In genomic region chr18:63257453-63257852, GRCh38 we compare ENCODE assay signal across 16 cellular contexts.
A peak's percentile ranks its signal among the peaks of the same experiment; 100 is the strongest.
DNase-seq lines count a peak whose midpoint lies in the region; ATAC-seq and TF ChIP-seq lines count a peak whose summit lies in the region.
"Had no signal": no experiment of that assay in that cellular context is flagged by ENCODE, and none has a peak within 500 bp of the region (broad histone marks: within the 10 kb centered on the region; RNA-seq: fewer than 3 reads in every experiment).

No MANE protein-coding gene starts in this region.

- DNase-seq in activated CD4-positive, alpha-beta T cell treated with anti-CD3 and anti-CD28 coated beads for 36 hours: no peak
- DNase-seq in activated CD4-positive, alpha-beta T cell treated with anti-CD3 and anti-CD28 coated beads, Interleukin-2, amount 50 U/mL, for 4 hours: no peak
- no peak for DNase-seq in HPDE6-E6E7 (ENCODE audit: extremely low spot score)
- DNase-seq in heart left ventricle: no peak
- no peak for DNase-seq in GM13977 (ENCODE audit: low spot score)
- DNase-seq: NCI-H187; NCI-H748 treated with DMSO at 0.1 percent for 48 hours; ovary; SHP77 treated with DMSO at 0.1 percent for 48 hours; stimulated activated CD4-positive, alpha-beta T cell treated with anti-CD3 and anti-CD28 coated beads, Interleukin-12 subunit alpha, Interleukin-12 subunit beta, amount 100 ng/mL, for 4 hours; transverse colon had no signal

- no peaks in the 10 kb centered on the region for H3K27me3 ChIP-seq in parathyroid adenoma (ENCODE audit: control insufficient read depth, insufficient read depth, low read length)
- no peaks in the 10 kb centered on the region for H3K27me3 ChIP-seq in heart left ventricle
- H3K27me3 ChIP-seq: ovary, transverse colon had no signal

- WGBS in heart left ventricle, 4 donors: 91 to 93% (median 91%) methylated on average over 5 of the region's 5 CpGs

- H3K4me2 ChIP-seq in parathyroid adenoma (ENCODE audit: low read length): no peak overlapping the region
- H3K4me2 ChIP-seq: A549 had no signal

- TF ChIP-seq CTCF in parathyroid adenoma (IDR thresholded peaks at IDR 0.05): no peak
- TF ChIP-seq CTCF in heart left ventricle (IDR thresholded peaks at IDR 0.05): no peak
- TF ChIP-seq CTCF in GM13977 (IDR thresholded peaks at IDR 0.05; ENCODE audit: extremely low read depth, insufficient read depth, missing control alignments): no peak

- H3K36me3 ChIP-seq in parathyroid adenoma (ENCODE audit: control insufficient read depth, insufficient read depth, low read length) (no peaks in the 10 kb centered on the region), heart left ventricle (no peaks in the 10 kb centered on the region)
- H3K36me3 ChIP-seq: ovary, transverse colon had no signal

- H3K4me1 ChIP-seq in parathyroid adenoma: peaks cover 62% of the 10 kb centered on the region
- peaks cover 0 to 19% (median 4%) of the 10 kb centered on the region in 12 donors for H3K4me1 ChIP-seq in heart left ventricle
- H3K4me1 ChIP-seq: A549 had no signal

- peaks cover 70% of the 10 kb centered on the region for H3K36me3 Mint-ChIP-seq in activated CD4-positive, alpha-beta T cell treated with anti-CD3 and anti-CD28 coated beads for 36 hours (ENCODE audit: low read depth)
- H3K36me3 Mint-ChIP-seq in activated T-helper 17 cell treated with anti-CD3 and anti-CD28 coated beads, Interleukin-2, amount 50 U/mL, for 72 hours (ENCODE audit: low read depth): peaks cover 99% of the 10 kb centered on the region

- H3K27ac Mint-ChIP-seq in activated CD4-positive, alpha-beta T cell treated with anti-CD3 and anti-CD28 coated beads for 36 hours: peak overlapping the region; percentile 55
- peak overlapping the region; percentile 58 for H3K27ac Mint-ChIP-seq in activated T-helper 17 cell treated with anti-CD3 and anti-CD28 coated beads, Interleukin-2, amount 50 U/mL, for 72 hours

- POLR2A ChIA-PET in activated CD4-positive, alpha-beta T cell treated with anti-CD3 and anti-CD28 coated beads for 36 hours (lab: Charles Lee): no interaction called here

- no peak for ATAC-seq in activated CD4-positive, alpha-beta T cell treated with anti-CD3 and anti-CD28 coated beads for 36 hours
- peak; percentile 40 for ATAC-seq in HG02870 (IDR thresholded peaks at IDR 0.05; ENCODE audit: unreplicated experiment)
- peak; percentile 57 for ATAC-seq in activated T-helper 17 cell treated with anti-CD3 and anti-CD28 coated beads, Interleukin-2, amount 50 U/mL, for 72 hours (replicated peaks)
- no peak for ATAC-seq in heart left ventricle
- ATAC-seq: A549 had no signal

- no peaks in the 10 kb centered on the region for H3K27me3 Mint-ChIP-seq in activated CD4-positive, alpha-beta T cell treated with anti-CD3 and anti-CD28 coated beads for 36 hours
- H3K27me3 Mint-ChIP-seq in activated T-helper 17 cell treated with anti-CD3 and anti-CD28 coated beads, Interleukin-2, amount 50 U/mL, for 72 hours: no peaks in the 10 kb centered on the region

- H3K4me3 Mint-ChIP-seq in activated CD4-positive, alpha-beta T cell treated with anti-CD3 and anti-CD28 coated beads for 36 hours: no peak overlapping the region
- peak overlapping the region; percentile 57 for H3K4me3 Mint-ChIP-seq in activated T-helper 17 cell treated with anti-CD3 and anti-CD28 coated beads, Interleukin-2, amount 50 U/mL, for 72 hours

- H3K9ac ChIP-seq in parathyroid adenoma: no peak overlapping the region

- peak overlapping the region; percentile 95 for H3K27ac ChIP-seq in parathyroid adenoma
- H3K27ac ChIP-seq in heart left ventricle: no peak overlapping the region
- H3K27ac ChIP-seq: A549, ovary had no signal

- TF ChIP-seq POLR2A in heart left ventricle (IDR thresholded peaks at IDR 0.05): no peak

- peak overlapping the region; percentile 63 for H2AFZ ChIP-seq in parathyroid adenoma

- intact Hi-C loops in activated CD4-positive, alpha-beta T cell treated with anti-CD3 and anti-CD28 coated beads for 36 hours (cut with DNase I, micrococcal nuclease): no loop called here
- intact Hi-C loops in heart left ventricle (cut with DNase I): loop anchor here in 1 of 10 donors (10.0 kb wide), 1 partner anchor 123 kb away; no protein-coding TSS in a partner anchor

- no peaks in the 10 kb centered on the region for H3K79me2 ChIP-seq in parathyroid adenoma

- peaks cover 8% of the 10 kb centered on the region for H3K9me3 Mint-ChIP-seq in activated CD4-positive, alpha-beta T cell treated with anti-CD3 and anti-CD28 coated beads for 36 hours (ENCODE audit: low read depth)
- no peaks in the 10 kb centered on the region for H3K9me3 Mint-ChIP-seq in activated T-helper 17 cell treated with anti-CD3 and anti-CD28 coated beads, Interleukin-2, amount 50 U/mL, for 72 hours

- in situ Hi-C loops in GM13977 (cut with MboI; ENCODE audit: low pct_unique_long_range_greater_than_20kb, low sequenced_read_pairs, unreplicated experiment): no loop called here

- H3K9me3 ChIP-seq in parathyroid adenoma (ENCODE audit: control insufficient read depth, low read length) (no peaks in the 10 kb centered on the region), heart left ventricle (no peaks in the 10 kb centered on the region)
- H3K9me3 ChIP-seq: A549, ovary, transverse colon had no signal

- no peak overlapping the region for H3K4me3 ChIP-seq in parathyroid adenoma (ENCODE audit: low read depth, low read length)
- H3K4me3 ChIP-seq in heart left ventricle: no peak overlapping the region
- H3K4me3 ChIP-seq: A549, lung, ovary, transverse colon had no signal

- CTCF ChIA-PET in activated CD4-positive, alpha-beta T cell treated with anti-CD3 and anti-CD28 coated beads for 36 hours (lab: Charles Lee): no interaction called here

- peaks cover 75% of the 10 kb centered on the region for H3K4me1 Mint-ChIP-seq in activated CD4-positive, alpha-beta T cell treated with anti-CD3 and anti-CD28 coated beads for 36 hours
- H3K4me1 Mint-ChIP-seq in activated T-helper 17 cell treated with anti-CD3 and anti-CD28 coated beads, Interleukin-2, amount 50 U/mL, for 72 hours: peaks cover 76% of the 10 kb centered on the region

Comparison
In these comparisons a context has a peak if more than half of its experiments do, and no peak if none do; other contexts are left out.
1. ATAC-seq: peak in HG02870 (single experiment) and activated T-helper 17 cell treated with anti-CD3 and anti-CD28 coated beads, Interleukin-2, amount 50 U/mL, for 72 hours (single experiment); none in activated CD4-positive, alpha-beta T cell treated with anti-CD3 and anti-CD28 coated beads for 36 hours (single experiment) and heart left ventricle (0 of 4).